1 cellular context compared by ENCODE assay signal in the genomic region with DNA sequence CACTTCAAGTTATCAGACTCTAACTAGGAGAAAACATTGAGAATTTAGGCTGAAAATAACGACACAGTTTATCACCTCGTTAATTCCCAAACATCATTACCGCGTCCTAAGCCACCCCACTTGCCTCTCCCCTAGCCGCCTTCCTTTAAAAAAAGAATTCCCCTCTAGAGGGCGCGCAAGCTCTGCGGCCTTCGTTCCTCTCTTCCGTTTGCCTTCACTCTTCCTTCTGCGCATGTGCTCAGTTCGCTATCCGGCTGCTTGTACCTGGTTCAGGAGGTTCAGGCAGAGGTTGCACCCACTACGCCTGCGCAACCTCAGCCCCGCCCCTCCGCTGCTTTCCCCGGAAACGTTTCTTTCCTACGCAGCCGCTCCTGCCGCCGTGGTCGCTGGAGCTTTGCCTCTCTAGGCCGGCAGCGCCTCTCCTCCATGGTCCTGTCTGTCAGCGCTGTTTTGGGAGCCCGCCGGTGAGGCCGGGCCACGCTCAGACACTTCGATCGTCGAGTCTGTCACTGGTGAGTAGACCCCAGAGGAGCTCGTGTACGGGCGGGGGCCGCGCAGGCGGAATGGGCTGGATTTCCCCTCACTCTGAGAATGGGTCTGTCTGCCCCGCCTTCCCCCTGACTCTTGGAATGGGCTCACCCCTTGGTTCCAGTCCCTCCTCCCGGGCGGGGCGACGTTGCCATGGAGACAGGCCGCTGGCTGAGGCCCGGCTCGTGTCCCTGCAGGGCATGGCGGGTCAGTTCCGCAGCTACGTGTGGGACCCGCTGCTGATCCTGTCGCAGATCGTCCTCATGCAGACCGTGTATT.
TF ChIP-seq lines count a peak whose summit lies in the region.

A gene (plus strand): TSS at position 353 of the 807 bp plus-strand sequence. CDS start 376 bp downstream, at position 729.

TF ChIP-seq in HepG2, 621 proteins besides CTCF, POLR2A, EP300 and RAD21 (continued from another document and continues in another):
- TF ChIP-seq, protein P1, sequence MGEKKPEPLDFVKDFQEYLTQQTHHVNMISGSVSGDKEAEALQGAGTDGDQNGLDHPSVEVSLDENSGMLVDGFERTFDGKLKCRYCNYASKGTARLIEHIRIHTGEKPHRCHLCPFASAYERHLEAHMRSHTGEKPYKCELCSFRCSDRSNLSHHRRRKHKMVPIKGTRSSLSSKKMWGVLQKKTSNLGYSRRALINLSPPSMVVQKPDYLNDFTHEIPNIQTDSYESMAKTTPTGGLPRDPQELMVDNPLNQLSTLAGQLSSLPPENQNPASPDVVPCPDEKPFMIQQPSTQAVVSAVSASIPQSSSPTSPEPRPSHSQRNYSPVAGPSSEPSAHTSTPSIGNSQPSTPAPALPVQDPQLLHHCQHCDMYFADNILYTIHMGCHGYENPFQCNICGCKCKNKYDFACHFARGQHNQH (CRISPR knock-in tag; IDR thresholded peaks at IDR 0.05): peak; percentile 97
- TF ChIP-seq ZNF816 (CRISPR knock-in tag; IDR thresholded peaks at IDR 0.05; ENCODE audit: borderline replicate concordance): no peak
- peak; percentile 81; the same call in 1 of the 2 replicates for TF ChIP-seq ZNF773 (CRISPR knock-in tag; IDR thresholded peaks at IDR 0.05; ENCODE audit: borderline replicate concordance)
- TF ChIP-seq, protein P2, sequence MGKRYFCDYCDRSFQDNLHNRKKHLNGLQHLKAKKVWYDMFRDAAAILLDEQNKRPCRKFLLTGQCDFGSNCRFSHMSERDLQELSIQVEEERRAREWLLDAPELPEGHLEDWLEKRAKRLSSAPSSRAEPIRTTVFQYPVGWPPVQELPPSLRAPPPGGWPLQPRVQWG (CRISPR knock-in tag; IDR thresholded peaks at IDR 0.05; ENCODE audit: borderline replicate concordance, low read depth): no peak
- no peak for TF ChIP-seq FOXA1 (IDR thresholded peaks at IDR 0.05)
- peak; percentile 41 for TF ChIP-seq FOXA1 (CRISPR knock-in tag; IDR thresholded peaks at IDR 0.05)
- TF ChIP-seq ZNF724P (CRISPR knock-in tag; IDR thresholded peaks at IDR 0.05; ENCODE audit: borderline replicate concordance): peak; percentile 65; the same call in 1 of the 2 replicates
- TF ChIP-seq, protein P3, sequence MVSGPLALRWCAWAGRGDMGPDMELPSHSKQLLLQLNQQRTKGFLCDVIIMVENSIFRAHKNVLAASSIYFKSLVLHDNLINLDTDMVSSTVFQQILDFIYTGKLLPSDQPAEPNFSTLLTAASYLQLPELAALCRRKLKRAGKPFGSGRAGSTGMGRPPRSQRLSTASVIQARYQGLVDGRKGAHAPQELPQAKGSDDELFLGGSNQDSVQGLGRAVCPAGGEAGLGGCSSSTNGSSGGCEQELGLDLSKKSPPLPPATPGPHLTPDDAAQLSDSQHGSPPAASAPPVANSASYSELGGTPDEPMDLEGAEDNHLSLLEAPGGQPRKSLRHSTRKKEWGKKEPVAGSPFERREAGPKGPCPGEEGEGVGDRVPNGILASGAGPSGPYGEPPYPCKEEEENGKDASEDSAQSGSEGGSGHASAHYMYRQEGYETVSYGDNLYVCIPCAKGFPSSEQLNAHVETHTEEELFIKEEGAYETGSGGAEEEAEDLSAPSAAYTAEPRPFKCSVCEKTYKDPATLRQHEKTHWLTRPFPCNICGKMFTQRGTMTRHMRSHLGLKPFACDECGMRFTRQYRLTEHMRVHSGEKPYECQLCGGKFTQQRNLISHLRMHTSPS (CRISPR knock-in tag; IDR thresholded peaks at IDR 0.05; ENCODE audit: low read depth): peak; percentile 75
- TF ChIP-seq, protein P4, sequence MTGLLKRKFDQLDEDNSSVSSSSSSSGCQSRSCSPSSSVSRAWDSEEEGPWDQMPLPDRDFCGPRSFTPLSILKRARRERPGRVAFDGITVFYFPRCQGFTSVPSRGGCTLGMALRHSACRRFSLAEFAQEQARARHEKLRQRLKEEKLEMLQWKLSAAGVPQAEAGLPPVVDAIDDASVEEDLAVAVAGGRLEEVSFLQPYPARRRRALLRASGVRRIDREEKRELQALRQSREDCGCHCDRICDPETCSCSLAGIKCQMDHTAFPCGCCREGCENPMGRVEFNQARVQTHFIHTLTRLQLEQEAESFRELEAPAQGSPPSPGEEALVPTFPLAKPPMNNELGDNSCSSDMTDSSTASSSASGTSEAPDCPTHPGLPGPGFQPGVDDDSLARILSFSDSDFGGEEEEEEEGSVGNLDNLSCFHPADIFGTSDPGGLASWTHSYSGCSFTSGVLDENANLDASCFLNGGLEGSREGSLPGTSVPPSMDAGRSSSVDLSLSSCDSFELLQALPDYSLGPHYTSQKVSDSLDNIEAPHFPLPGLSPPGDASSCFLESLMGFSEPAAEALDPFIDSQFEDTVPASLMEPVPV (CRISPR knock-in tag; IDR thresholded peaks at IDR 0.05): peak; percentile 57; the same call in 1 of the 2 replicates
- TF ChIP-seq CCDC6 (CRISPR knock-in tag; IDR thresholded peaks at IDR 0.05): 0 out of 2 replicates have a peak, but pooled peaks have one; percentile 3
- TF ChIP-seq, protein P5, sequence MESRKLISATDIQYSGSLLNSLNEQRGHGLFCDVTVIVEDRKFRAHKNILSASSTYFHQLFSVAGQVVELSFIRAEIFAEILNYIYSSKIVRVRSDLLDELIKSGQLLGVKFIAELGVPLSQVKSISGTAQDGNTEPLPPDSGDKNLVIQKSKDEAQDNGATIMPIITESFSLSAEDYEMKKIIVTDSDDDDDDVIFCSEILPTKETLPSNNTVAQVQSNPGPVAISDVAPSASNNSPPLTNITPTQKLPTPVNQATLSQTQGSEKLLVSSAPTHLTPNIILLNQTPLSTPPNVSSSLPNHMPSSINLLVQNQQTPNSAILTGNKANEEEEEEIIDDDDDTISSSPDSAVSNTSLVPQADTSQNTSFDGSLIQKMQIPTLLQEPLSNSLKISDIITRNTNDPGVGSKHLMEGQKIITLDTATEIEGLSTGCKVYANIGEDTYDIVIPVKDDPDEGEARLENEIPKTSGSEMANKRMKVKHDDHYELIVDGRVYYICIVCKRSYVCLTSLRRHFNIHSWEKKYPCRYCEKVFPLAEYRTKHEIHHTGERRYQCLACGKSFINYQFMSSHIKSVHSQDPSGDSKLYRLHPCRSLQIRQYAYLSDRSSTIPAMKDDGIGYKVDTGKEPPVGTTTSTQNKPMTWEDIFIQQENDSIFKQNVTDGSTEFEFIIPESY (CRISPR knock-in tag; IDR thresholded peaks at IDR 0.05): peak; percentile 68; the same call in 1 of the 2 replicates
- TF ChIP-seq, protein P6, sequence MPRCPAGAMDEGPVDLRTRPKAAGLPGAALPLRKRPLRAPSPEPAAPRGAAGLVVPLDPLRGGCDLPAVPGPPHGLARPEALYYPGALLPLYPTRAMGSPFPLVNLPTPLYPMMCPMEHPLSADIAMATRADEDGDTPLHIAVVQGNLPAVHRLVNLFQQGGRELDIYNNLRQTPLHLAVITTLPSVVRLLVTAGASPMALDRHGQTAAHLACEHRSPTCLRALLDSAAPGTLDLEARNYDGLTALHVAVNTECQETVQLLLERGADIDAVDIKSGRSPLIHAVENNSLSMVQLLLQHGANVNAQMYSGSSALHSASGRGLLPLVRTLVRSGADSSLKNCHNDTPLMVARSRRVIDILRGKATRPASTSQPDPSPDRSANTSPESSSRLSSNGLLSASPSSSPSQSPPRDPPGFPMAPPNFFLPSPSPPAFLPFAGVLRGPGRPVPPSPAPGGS (CRISPR knock-in tag; IDR thresholded peaks at IDR 0.05): peak; percentile 97
- TF ChIP-seq, protein P7, sequence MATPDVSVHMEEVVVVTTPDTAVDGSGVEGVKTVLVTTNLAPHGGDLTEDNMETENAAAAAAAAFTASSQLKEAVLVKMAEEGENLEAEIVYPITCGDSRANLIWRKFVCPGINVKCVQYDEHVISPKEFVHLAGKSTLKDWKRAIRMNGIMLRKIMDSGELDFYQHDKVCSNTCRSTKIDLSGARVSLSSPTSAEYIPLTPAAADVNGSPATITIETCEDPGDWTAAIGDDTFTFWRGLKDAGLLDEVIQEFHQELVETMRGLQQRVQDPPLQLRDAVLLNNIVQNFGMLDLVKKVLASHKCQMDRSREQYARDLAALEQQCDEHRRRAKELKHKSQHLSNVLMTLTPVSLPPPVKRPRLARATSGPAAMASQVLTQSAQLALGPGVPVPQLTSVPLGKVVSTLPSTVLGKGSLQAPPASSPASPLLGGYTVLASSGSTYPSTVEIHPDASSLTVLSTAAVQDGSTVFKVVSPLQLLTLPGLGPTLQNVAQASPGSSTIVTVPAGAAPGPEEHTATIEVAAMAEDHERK (CRISPR knock-in tag; IDR thresholded peaks at IDR 0.05; ENCODE audit: low read depth): peak; percentile 86
- TF ChIP-seq, protein P8, sequence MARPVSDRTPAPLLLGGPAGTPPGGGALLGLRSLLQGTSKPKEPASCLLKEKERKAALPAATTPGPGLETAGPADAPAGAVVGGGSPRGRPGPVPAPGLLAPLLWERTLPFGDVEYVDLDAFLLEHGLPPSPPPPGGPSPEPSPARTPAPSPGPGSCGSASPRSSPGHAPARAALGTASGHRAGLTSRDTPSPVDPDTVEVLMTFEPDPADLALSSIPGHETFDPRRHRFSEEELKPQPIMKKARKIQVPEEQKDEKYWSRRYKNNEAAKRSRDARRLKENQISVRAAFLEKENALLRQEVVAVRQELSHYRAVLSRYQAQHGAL (CRISPR knock-in tag; IDR thresholded peaks at IDR 0.05; ENCODE audit: not compliant biosample characterization): peak; percentile 34
- TF ChIP-seq ETV6 (CRISPR knock-in tag; conservative IDR thresholded peaks at IDR 0.05): peak; percentile 46; the same call in 1 of the 2 replicates
- TF ChIP-seq SOX5 (CRISPR knock-in tag; IDR thresholded peaks at IDR 0.05; ENCODE audit: borderline replicate concordance): peak; percentile 54; the same call in 1 of the 2 replicates
- peak; percentile 96; the same call in 1 of the 2 replicates for TF ChIP-seq ZSCAN21 (CRISPR knock-in tag; IDR thresholded peaks at IDR 0.05; ENCODE audit: borderline replicate concordance)
- peak; percentile 90; the same call in 1 of the 2 replicates for TF ChIP-seq ZNF205 (CRISPR knock-in tag; IDR thresholded peaks at IDR 0.05)
- TF ChIP-seq ZNF234 (CRISPR knock-in tag; conservative IDR thresholded peaks at IDR 0.05): no peak
- TF ChIP-seq, protein P9, sequence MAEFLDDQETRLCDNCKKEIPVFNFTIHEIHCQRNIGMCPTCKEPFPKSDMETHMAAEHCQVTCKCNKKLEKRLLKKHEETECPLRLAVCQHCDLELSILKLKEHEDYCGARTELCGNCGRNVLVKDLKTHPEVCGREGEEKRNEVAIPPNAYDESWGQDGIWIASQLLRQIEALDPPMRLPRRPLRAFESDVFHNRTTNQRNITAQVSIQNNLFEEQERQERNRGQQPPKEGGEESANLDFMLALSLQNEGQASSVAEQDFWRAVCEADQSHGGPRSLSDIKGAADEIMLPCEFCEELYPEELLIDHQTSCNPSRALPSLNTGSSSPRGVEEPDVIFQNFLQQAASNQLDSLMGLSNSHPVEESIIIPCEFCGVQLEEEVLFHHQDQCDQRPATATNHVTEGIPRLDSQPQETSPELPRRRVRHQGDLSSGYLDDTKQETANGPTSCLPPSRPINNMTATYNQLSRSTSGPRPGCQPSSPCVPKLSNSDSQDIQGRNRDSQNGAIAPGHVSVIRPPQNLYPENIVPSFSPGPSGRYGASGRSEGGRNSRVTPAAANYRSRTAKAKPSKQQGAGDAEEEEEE (CRISPR knock-in tag; IDR thresholded peaks at IDR 0.05; ENCODE audit: borderline replicate concordance): peak; percentile 34; the same call in 1 of the 2 replicates
- TF ChIP-seq MEIS2 (CRISPR knock-in tag; IDR thresholded peaks at IDR 0.05): peak; percentile 17; the same call in 1 of the 2 replicates
- TF ChIP-seq RXRA (CRISPR knock-in tag; IDR thresholded peaks at IDR 0.05): peak; percentile 93
- peak; percentile 92 for TF ChIP-seq POGZ (CRISPR knock-in tag; IDR thresholded peaks at IDR 0.05)
- no peak for TF ChIP-seq ZNF672 (CRISPR knock-in tag; IDR thresholded peaks at IDR 0.05)
- TF ChIP-seq NFKB2 (CRISPR knock-in tag; IDR thresholded peaks at IDR 0.05; ENCODE audit: borderline replicate concordance): peak; percentile 98; the same call in 1 of the 2 replicates
- TF ChIP-seq, protein P10, sequence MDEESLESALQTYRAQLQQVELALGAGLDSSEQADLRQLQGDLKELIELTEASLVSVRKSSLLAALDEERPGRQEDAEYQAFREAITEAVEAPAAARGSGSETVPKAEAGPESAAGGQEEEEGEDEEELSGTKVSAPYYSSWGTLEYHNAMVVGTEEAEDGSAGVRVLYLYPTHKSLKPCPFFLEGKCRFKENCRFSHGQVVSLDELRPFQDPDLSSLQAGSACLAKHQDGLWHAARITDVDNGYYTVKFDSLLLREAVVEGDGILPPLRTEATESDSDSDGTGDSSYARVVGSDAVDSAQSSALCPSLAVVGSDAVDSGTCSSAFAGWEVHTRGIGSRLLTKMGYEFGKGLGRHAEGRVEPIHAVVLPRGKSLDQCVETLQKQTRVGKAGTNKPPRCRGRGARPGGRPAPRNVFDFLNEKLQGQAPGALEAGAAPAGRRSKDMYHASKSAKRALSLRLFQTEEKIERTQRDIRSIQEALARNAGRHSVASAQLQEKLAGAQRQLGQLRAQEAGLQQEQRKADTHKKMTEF (CRISPR knock-in tag; IDR thresholded peaks at IDR 0.05): peak; percentile 99
- TF ChIP-seq RBFOX2 (IDR thresholded peaks at IDR 0.05; ENCODE audit: low read depth, low read length): peak; percentile 99
- TF ChIP-seq NAIF1 (CRISPR knock-in tag; IDR thresholded peaks at IDR 0.05; ENCODE audit: borderline replicate concordance): peak; percentile 95
- TF ChIP-seq, protein P11, sequence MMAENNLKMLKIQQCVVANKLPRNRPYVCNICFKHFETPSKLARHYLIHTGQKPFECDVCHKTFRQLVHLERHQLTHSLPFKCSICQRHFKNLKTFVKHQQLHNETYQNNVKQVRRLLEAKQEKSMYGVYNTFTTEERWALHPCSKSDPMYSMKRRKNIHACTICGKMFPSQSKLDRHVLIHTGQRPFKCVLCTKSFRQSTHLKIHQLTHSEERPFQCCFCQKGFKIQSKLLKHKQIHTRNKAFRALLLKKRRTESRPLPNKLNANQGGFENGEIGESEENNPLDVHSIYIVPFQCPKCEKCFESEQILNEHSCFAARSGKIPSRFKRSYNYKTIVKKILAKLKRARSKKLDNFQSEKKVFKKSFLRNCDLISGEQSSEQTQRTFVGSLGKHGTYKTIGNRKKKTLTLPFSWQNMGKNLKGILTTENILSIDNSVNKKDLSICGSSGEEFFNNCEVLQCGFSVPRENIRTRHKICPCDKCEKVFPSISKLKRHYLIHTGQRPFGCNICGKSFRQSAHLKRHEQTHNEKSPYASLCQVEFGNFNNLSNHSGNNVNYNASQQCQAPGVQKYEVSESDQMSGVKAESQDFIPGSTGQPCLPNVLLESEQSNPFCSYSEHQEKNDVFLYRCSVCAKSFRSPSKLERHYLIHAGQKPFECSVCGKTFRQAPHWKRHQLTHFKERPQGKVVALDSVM (CRISPR knock-in tag; IDR thresholded peaks at IDR 0.05): peak; percentile 42
- peak; percentile 83 for TF ChIP-seq PHF5A (CRISPR knock-in tag; IDR thresholded peaks at IDR 0.05; ENCODE audit: low read depth, unreplicated experiment)
- peak; percentile 51; the same call in 1 of the 2 replicates for TF ChIP-seq RFX5 (IDR thresholded peaks at IDR 0.05; ENCODE audit: low read depth, low read length)
- peak; percentile 89; the same call in 1 of the 2 replicates for TF ChIP-seq ZNF101 (CRISPR knock-in tag; IDR thresholded peaks at IDR 0.05; ENCODE audit: borderline replicate concordance, low read depth)
- peak; percentile 95 for TF ChIP-seq SPEN (CRISPR knock-in tag; IDR thresholded peaks at IDR 0.05; ENCODE audit: low read depth)
